Comparison of ENCODE assay signal across 1 cellular context in the genomic region with DNA sequence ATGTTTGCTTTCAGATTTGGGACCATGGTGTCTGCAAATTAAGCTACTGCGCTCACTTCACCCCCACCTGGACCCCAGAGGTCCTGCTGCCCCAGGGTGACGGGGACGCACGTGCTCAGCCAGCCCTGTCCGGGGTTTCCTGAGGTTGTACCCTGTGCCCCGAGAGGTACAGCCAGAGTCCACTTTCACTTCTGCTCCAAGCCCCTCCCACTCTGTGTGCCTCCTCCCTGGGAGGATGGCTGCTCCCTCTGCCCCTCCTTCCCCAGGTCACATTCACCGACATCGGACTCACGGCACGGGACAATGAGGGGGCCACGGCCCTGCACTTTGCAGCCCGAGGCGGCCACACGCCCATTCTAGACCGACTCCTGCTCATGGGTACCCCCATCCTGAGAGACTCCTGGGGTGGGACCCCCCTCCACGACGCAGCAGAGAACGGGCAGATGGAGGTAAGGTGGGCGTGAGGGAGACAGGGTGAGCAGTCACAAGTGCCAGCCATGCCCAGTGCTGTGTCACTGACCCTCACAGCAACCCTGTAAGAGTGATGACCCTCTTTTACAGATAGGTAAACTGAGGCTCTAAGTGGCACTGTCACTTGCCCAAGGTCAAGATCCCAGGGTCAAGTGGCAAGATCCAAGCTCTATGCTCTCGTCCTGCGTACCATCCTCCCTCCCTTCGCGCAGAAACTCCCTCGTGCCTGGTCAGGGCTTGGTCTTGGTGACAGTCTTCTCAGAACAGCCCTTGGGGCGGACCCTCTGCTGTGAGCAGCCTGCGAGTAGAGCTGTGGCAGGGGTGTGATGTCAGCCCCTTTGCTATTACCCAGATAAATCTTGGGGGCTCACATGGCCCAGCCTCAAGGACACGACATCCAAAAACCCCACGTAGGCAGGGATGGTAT.
TF ChIP-seq lines count a peak whose summit lies in the region.

No MANE protein-coding gene starts in this region.

TF ChIP-seq in HepG2, 621 proteins besides CTCF, POLR2A, EP300 and RAD21 (continued from another document and continues in another):
- no peak for TF ChIP-seq SETDB1 (CRISPR knock-in tag; IDR thresholded peaks at IDR 0.05; ENCODE audit: borderline replicate concordance)
- TF ChIP-seq HMG20A (CRISPR knock-in tag; IDR thresholded peaks at IDR 0.05; ENCODE audit: borderline replicate concordance) = no peak
- TF ChIP-seq FOXP1 (IDR thresholded peaks at IDR 0.05) = no peak
- TF ChIP-seq FOXP1 (CRISPR knock-in tag; IDR thresholded peaks at IDR 0.05) = no peak; the same call in 1 of the 2 replicates
- no peak for TF ChIP-seq MBD4 (IDR thresholded peaks at IDR 0.05; ENCODE audit: borderline replicate concordance, low read length)
- peak; percentile 45; the same call in 1 of the 2 replicates for TF ChIP-seq GABPB1 (CRISPR knock-in tag; IDR thresholded peaks at IDR 0.05)
- TF ChIP-seq PAX8 (CRISPR knock-in tag; IDR thresholded peaks at IDR 0.05; ENCODE audit: borderline replicate concordance) = peak; percentile 87; the same call in 1 of the 2 replicates
- TF ChIP-seq ZNF251 (CRISPR knock-in tag; IDR thresholded peaks at IDR 0.05) = peak; percentile 69; the same call in 1 of the 2 replicates
- no peak for TF ChIP-seq ZNF615 (CRISPR knock-in tag; IDR thresholded peaks at IDR 0.05; ENCODE audit: borderline replicate concordance)
- no peak; the same call in 1 of the 2 replicates for TF ChIP-seq TEAD2 (CRISPR knock-in tag; IDR thresholded peaks at IDR 0.05)
- 0 out of 2 replicates have a peak, but pooled peaks have one; percentile 31 for TF ChIP-seq KLF15 (CRISPR knock-in tag; IDR thresholded peaks at IDR 0.05; ENCODE audit: borderline replicate concordance)
- TF ChIP-seq U2AF2 (IDR thresholded peaks at IDR 0.05; ENCODE audit: low read depth, low read length) = no peak
- TF ChIP-seq NCOA1 (CRISPR knock-in tag; IDR thresholded peaks at IDR 0.05) = peak; percentile 53; the same call in 1 of the 2 replicates
- TF ChIP-seq KLF9 (CRISPR knock-in tag; IDR thresholded peaks at IDR 0.05; ENCODE audit: low read depth) = no peak
- no peak for TF ChIP-seq ZNF530 (CRISPR knock-in tag; IDR thresholded peaks at IDR 0.05; ENCODE audit: low read depth)
- no peak for TF ChIP-seq ZNF572 (CRISPR knock-in tag; IDR thresholded peaks at IDR 0.05)
- TF ChIP-seq CAMTA2 (CRISPR knock-in tag; IDR thresholded peaks at IDR 0.05; ENCODE audit: borderline replicate concordance) = no peak
- TF ChIP-seq, protein P1, sequence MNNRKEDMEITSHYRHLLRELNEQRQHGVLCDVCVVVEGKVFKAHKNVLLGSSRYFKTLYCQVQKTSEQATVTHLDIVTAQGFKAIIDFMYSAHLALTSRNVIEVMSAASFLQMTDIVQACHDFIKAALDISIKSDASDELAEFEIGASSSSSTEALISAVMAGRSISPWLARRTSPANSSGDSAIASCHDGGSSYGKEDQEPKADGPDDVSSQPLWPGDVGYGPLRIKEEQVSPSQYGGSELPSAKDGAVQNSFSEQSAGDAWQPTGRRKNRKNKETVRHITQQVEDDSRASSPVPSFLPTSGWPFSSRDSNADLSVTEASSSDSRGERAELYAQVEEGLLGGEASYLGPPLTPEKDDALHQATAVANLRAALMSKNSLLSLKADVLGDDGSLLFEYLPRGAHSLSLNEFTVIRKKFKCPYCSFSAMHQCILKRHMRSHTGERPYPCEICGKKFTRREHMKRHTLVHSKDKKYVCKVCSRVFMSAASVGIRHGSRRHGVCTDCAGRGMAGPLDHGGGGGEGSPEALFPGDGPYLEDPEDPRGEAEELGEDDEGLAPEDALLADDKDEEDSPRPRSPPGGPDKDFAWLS (CRISPR knock-in tag; IDR thresholded peaks at IDR 0.05; ENCODE audit: borderline replicate concordance) = no peak
- TF ChIP-seq, protein P2, sequence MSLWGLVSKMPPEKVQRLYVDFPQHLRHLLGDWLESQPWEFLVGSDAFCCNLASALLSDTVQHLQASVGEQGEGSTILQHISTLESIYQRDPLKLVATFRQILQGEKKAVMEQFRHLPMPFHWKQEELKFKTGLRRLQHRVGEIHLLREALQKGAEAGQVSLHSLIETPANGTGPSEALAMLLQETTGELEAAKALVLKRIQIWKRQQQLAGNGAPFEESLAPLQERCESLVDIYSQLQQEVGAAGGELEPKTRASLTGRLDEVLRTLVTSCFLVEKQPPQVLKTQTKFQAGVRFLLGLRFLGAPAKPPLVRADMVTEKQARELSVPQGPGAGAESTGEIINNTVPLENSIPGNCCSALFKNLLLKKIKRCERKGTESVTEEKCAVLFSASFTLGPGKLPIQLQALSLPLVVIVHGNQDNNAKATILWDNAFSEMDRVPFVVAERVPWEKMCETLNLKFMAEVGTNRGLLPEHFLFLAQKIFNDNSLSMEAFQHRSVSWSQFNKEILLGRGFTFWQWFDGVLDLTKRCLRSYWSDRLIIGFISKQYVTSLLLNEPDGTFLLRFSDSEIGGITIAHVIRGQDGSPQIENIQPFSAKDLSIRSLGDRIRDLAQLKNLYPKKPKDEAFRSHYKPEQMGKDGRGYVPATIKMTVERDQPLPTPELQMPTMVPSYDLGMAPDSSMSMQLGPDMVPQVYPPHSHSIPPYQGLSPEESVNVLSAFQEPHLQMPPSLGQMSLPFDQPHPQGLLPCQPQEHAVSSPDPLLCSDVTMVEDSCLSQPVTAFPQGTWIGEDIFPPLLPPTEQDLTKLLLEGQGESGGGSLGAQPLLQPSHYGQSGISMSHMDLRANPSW (CRISPR knock-in tag; IDR thresholded peaks at IDR 0.05; ENCODE audit: borderline replicate concordance) = no peak
- TF ChIP-seq, protein P3, sequence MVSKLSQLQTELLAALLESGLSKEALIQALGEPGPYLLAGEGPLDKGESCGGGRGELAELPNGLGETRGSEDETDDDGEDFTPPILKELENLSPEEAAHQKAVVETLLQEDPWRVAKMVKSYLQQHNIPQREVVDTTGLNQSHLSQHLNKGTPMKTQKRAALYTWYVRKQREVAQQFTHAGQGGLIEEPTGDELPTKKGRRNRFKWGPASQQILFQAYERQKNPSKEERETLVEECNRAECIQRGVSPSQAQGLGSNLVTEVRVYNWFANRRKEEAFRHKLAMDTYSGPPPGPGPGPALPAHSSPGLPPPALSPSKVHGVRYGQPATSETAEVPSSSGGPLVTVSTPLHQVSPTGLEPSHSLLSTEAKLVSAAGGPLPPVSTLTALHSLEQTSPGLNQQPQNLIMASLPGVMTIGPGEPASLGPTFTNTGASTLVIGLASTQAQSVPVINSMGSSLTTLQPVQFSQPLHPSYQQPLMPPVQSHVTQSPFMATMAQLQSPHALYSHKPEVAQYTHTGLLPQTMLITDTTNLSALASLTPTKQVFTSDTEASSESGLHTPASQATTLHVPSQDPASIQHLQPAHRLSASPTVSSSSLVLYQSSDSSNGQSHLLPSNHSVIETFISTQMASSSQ (IDR thresholded peaks at IDR 0.05; ENCODE audit: low read depth) = no peak
- TF ChIP-seq, protein P3 (CRISPR knock-in tag; IDR thresholded peaks at IDR 0.05; ENCODE audit: borderline replicate concordance) = no peak
- TF ChIP-seq NFKB2 (CRISPR knock-in tag; IDR thresholded peaks at IDR 0.05; ENCODE audit: borderline replicate concordance) = no peak; the same call in 1 of the 2 replicates
- TF ChIP-seq, protein P4, sequence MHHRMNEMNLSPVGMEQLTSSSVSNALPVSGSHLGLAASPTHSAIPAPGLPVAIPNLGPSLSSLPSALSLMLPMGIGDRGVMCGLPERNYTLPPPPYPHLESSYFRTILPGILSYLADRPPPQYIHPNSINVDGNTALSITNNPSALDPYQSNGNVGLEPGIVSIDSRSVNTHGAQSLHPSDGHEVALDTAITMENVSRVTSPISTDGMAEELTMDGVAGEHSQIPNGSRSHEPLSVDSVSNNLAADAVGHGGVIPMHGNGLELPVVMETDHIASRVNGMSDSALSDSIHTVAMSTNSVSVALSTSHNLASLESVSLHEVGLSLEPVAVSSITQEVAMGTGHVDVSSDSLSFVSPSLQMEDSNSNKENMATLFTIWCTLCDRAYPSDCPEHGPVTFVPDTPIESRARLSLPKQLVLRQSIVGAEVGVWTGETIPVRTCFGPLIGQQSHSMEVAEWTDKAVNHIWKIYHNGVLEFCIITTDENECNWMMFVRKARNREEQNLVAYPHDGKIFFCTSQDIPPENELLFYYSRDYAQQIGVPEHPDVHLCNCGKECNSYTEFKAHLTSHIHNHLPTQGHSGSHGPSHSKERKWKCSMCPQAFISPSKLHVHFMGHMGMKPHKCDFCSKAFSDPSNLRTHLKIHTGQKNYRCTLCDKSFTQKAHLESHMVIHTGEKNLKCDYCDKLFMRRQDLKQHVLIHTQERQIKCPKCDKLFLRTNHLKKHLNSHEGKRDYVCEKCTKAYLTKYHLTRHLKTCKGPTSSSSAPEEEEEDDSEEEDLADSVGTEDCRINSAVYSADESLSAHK (CRISPR knock-in tag; IDR thresholded peaks at IDR 0.05; ENCODE audit: borderline replicate concordance) = no peak
- TF ChIP-seq NRL (CRISPR knock-in tag; IDR thresholded peaks at IDR 0.05; ENCODE audit: borderline replicate concordance) = no peak
- TF ChIP-seq, protein P5, sequence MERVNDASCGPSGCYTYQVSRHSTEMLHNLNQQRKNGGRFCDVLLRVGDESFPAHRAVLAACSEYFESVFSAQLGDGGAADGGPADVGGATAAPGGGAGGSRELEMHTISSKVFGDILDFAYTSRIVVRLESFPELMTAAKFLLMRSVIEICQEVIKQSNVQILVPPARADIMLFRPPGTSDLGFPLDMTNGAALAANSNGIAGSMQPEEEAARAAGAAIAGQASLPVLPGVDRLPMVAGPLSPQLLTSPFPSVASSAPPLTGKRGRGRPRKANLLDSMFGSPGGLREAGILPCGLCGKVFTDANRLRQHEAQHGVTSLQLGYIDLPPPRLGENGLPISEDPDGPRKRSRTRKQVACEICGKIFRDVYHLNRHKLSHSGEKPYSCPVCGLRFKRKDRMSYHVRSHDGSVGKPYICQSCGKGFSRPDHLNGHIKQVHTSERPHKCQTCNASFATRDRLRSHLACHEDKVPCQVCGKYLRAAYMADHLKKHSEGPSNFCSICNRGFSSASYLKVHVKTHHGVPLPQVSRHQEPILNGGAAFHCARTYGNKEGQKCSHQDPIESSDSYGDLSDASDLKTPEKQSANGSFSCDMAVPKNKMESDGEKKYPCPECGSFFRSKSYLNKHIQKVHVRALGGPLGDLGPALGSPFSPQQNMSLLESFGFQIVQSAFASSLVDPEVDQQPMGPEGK (CRISPR knock-in tag; IDR thresholded peaks at IDR 0.05) = peak; percentile 65
- TF ChIP-seq, protein P6, sequence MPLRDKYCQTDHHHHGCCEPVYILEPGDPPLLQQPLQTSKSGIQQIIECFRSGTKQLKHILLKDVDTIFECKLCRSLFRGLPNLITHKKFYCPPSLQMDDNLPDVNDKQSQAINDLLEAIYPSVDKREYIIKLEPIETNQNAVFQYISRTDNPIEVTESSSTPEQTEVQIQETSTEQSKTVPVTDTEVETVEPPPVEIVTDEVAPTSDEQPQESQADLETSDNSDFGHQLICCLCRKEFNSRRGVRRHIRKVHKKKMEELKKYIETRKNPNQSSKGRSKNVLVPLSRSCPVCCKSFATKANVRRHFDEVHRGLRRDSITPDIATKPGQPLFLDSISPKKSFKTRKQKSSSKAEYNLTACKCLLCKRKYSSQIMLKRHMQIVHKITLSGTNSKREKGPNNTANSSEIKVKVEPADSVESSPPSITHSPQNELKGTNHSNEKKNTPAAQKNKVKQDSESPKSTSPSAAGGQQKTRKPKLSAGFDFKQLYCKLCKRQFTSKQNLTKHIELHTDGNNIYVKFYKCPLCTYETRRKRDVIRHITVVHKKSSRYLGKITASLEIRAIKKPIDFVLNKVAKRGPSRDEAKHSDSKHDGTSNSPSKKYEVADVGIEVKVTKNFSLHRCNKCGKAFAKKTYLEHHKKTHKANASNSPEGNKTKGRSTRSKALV (CRISPR knock-in tag; IDR thresholded peaks at IDR 0.05) = no peak
- TF ChIP-seq ELF3 (CRISPR knock-in tag; IDR thresholded peaks at IDR 0.05) = peak; percentile 66; the same call in 1 of the 2 replicates
- no peak for TF ChIP-seq SRF (IDR thresholded peaks at IDR 0.05; ENCODE audit: low read depth, low read length)
- TF ChIP-seq HMG20B (CRISPR knock-in tag; conservative IDR thresholded peaks at IDR 0.05) = no peak
- TF ChIP-seq RBM22 (optimal IDR thresholded peaks at IDR 0.05; ENCODE audit: low read length) = no peak
- TF ChIP-seq CENPT (CRISPR knock-in tag; IDR thresholded peaks at IDR 0.05; ENCODE audit: low read depth) = no peak
- no peak for TF ChIP-seq ZNF766 (CRISPR knock-in tag; IDR thresholded peaks at IDR 0.05; ENCODE audit: borderline replicate concordance)
- TF ChIP-seq ZNF546 (CRISPR knock-in tag; conservative IDR thresholded peaks at IDR 0.05) = no peak
- no peak for TF ChIP-seq SMAD1 (CRISPR knock-in tag; IDR thresholded peaks at IDR 0.05; ENCODE audit: borderline replicate concordance, low read depth)
- no peak for TF ChIP-seq ZSCAN12 (CRISPR knock-in tag; IDR thresholded peaks at IDR 0.05)
- no peak for TF ChIP-seq ZNF451 (CRISPR knock-in tag; IDR thresholded peaks at IDR 0.05)
- TF ChIP-seq, protein P7, sequence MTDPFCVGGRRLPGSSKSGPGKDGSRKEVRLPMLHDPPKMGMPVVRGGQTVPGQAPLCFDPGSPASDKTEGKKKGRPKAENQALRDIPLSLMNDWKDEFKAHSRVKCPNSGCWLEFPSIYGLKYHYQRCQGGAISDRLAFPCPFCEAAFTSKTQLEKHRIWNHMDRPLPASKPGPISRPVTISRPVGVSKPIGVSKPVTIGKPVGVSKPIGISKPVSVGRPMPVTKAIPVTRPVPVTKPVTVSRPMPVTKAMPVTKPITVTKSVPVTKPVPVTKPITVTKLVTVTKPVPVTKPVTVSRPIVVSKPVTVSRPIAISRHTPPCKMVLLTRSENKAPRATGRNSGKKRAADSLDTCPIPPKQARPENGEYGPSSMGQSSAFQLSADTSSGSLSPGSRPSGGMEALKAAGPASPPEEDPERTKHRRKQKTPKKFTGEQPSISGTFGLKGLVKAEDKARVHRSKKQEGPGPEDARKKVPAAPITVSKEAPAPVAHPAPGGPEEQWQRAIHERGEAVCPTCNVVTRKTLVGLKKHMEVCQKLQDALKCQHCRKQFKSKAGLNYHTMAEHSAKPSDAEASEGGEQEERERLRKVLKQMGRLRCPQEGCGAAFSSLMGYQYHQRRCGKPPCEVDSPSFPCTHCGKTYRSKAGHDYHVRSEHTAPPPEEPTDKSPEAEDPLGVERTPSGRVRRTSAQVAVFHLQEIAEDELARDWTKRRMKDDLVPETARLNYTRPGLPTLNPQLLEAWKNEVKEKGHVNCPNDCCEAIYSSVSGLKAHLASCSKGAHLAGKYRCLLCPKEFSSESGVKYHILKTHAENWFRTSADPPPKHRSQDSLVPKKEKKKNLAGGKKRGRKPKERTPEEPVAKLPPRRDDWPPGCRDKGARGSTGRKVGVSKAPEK (CRISPR knock-in tag; IDR thresholded peaks at IDR 0.05; ENCODE audit: borderline replicate concordance) = peak; percentile 86; the same call in 1 of the 2 replicates
- 0 out of 2 replicates have a peak, but pooled peaks have one; percentile 51 for TF ChIP-seq SIX4 (CRISPR knock-in tag; IDR thresholded peaks at IDR 0.05)
- TF ChIP-seq IRX3 (CRISPR knock-in tag; IDR thresholded peaks at IDR 0.05; ENCODE audit: borderline replicate concordance, low read depth) = no peak
